In the genomic region with DNA sequence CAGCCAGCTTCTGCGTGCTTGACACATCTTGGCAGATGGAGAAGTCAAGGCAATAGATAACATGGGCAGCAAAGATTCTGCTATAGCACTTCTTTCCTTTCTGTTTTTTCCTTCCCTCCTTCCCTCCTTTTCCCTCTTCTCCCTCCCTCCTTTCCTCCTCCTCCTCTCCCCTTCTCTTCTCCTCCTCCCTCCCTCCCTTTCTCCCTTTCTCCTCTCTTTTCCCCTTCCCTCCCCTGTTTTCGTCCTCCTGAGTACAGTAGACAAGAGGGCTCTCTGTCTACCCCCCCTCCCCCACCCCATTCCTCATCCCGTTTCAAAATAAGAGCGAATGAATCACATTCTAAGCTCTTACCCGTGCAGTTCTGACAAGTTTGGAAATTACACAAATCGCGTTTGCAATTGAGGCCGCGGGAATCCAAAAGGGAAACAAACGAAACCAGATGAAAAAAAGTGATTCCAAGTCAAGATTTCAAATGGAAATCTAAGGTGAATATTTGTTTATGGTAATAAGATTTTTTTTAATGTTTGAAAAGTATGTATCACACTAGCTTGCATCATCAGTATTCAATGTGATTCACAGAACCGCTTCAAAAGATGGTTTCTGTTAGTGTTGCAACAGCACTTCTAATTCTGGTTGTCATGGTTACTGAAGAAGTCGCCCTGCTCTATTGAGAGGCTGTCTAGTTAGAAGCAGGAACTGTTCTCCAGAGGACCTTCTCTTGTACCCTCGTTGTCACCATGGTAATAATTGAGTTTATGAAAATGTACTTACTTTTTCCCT, we compare ENCODE assay signal across 8 cellular contexts. TPM values are rescaled to one million over a fixed set of nuclear protein-coding genes. Genes with fewer than 3 reads are reported as not detected.
DNase-seq lines count a peak whose midpoint lies in the region; FAIRE-seq and TF ChIP-seq lines count a peak whose summit lies in the region.

No MANE protein-coding gene starts in this region.

- H3K4me1 Mint-ChIP-seq in activated CD4-positive, alpha-beta memory T cell treated with anti-CD3 and anti-CD28 coated beads for 36 hours (ENCODE audit: low read depth), result peaks cover 31% of the 10 kb centered on the region

- H3K9me3 Mint-ChIP-seq in activated CD4-positive, alpha-beta memory T cell treated with anti-CD3 and anti-CD28 coated beads for 36 hours, result no peaks in the 10 kb centered on the region

- no peak for TF ChIP-seq POLR2A in H54 (IDR thresholded peaks at IDR 0.05; ENCODE audit: low read depth, low read length)

- no peaks in the 10 kb centered on the region for H3K36me3 Mint-ChIP-seq in activated CD4-positive, alpha-beta memory T cell treated with anti-CD3 and anti-CD28 coated beads for 36 hours

- H3K4me1 ChIP-seq in mucosa of stomach (ENCODE audit: control insufficient read depth, insufficient read depth, low read length), result peaks cover 8% of the 10 kb centered on the region

- intact Hi-C loops in activated CD4-positive, alpha-beta memory T cell treated with anti-CD3 and anti-CD28 coated beads for 36 hours (cut with micrococcal nuclease), result loop anchor here (1.0 to 10.0 kb wide), 13 partner anchors 15 to 290 kb away; a partner anchor contains a TSS

- H3K4me3 Mint-ChIP-seq in activated CD4-positive, alpha-beta memory T cell treated with anti-CD3 and anti-CD28 coated beads for 36 hours, result peak overlapping the region; percentile 78

- POLR2A ChIA-PET in activated CD4-positive, alpha-beta memory T cell treated with anti-CD3 and anti-CD28 coated beads for 36 hours (lab: Charles Lee), result interaction anchor here (0.7 to 1.2 kb wide), 5 partner anchors 9 to 291 kb away, joined by 3 to 10 read pairs (median 3); a partner anchor contains a TSS

- H3K9me3 ChIP-seq in mucosa of stomach (ENCODE audit: control insufficient read depth, low read length), result no peaks in the 10 kb centered on the region

- H3K4me3 ChIP-seq in epithelial cell of proximal tubule (ENCODE audit: low read depth, low read length) (peak overlapping the region; percentile 48), mucosa of stomach (ENCODE audit: low read length) (peak overlapping the region; percentile 14)

- CTCF ChIA-PET in activated CD4-positive, alpha-beta memory T cell treated with anti-CD3 and anti-CD28 coated beads for 36 hours (lab: Charles Lee), result interaction anchor here (0.6 to 1.9 kb wide), 13 partner anchors 9 to 291 kb away, joined by 3 to 14 read pairs (median 3); a partner anchor contains a TSS

- peaks cover 2% of the 10 kb centered on the region for H3K27me3 ChIP-seq in mucosa of stomach (ENCODE audit: control insufficient read depth, insufficient read depth, low read length)

- FAIRE-seq in H54 (lab: Jason Lieb, UNC), result peak; percentile 27

- H3K27me3 Mint-ChIP-seq in activated CD4-positive, alpha-beta memory T cell treated with anti-CD3 and anti-CD28 coated beads for 36 hours, result peaks cover 16% of the 10 kb centered on the region

- peak overlapping the region; percentile 37 for H3K9ac ChIP-seq in mucosa of stomach (ENCODE audit: low read length)

- peak overlapping the region; percentile 57 for H3K27ac Mint-ChIP-seq in activated CD4-positive, alpha-beta memory T cell treated with anti-CD3 and anti-CD28 coated beads for 36 hours

- TF ChIP-seq CTCF in epithelial cell of proximal tubule (conservative IDR thresholded peaks at IDR 0.05; ENCODE audit: low read depth, low read length), result no peak

- DNase-seq in GM03348 (ENCODE audit: low spot score) (peak; percentile 91), H54 (ENCODE audit: insufficient read length, low spot score) (peak; percentile 63), NCI-H1105 treated with DMSO at 0.1 percent for 48 hours (lab: John Stamatoyannopoulos, UW) (peak; percentile 70), epithelial cell of proximal tubule (ENCODE audit: low read depth) (peak; percentile 46), superior temporal gyrus (ENCODE audit: extremely low spot score) (peak; percentile 90), NCI-H187 treated with DMSO at 0.1 percent for 48 hours (lab: John Stamatoyannopoulos, UW) (no peak)
- peak; percentile 69 for DNase-seq in activated CD4-positive, alpha-beta memory T cell treated with anti-CD3 and anti-CD28 coated beads for 36 hours

- H3K36me3 ChIP-seq in mucosa of stomach (ENCODE audit: control insufficient read depth, insufficient read depth, low read length), result no peaks in the 10 kb centered on the region

RNA-seq across cellular contexts. Expression of a gene that starts 1.3 kb away (rescaled TPM):
- total RNA-seq in activated CD4-positive, alpha-beta memory T cell treated with anti-CD3 and anti-CD28 coated beads for 36 hours, result under 1 TPM; 0.75 to 1.00 TPM
- 0.75 TPM in 1 of 2 replicates, not detected in the other for total RNA-seq in epithelial cell of proximal tubule
